9 cellular contexts compared by ENCODE assay signal in the genomic region with DNA sequence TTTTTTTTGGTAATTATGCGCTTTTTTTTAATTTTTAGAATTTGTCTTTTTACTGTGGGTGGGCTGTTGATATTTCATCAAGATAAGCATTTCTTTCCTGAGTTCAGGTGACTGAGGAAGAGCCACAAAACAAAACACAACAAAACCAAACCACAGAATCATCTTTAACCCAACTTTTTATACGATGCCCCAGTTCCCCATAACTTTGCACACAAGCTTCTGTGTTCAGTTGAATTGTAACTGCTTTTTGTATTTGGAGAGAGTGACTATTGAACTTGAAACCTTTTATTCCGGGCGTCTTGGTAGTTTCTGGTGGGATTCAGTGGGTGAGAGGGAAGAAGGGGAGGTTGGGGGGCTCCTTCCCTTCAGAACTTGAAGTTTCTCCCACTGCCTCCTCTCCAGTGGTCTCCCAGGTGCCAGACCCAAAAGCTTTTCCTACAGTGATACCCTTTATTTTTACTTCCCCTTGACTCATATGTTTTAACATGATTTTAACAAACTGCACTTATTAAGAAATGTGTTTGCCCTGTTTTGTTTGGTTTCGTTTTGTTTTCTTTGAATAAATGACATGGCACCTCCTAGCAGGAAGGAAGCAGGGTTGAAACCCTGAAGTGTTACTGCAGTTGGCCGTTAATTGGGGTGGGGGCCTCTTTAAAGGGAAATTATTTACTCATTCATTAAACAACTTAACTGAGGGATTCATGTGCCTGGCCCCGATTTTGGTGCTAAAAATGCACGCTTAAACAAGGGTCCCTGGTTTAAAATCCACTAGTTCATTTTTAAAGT. TPM values are rescaled to one million over a fixed set of nuclear protein-coding genes. Genes with fewer than 3 reads are reported as not detected.
DNase-seq lines count a peak whose midpoint lies in the region; ATAC-seq and TF ChIP-seq lines count a peak whose summit lies in the region.
"Had no signal": no experiment of that assay in that cellular context is flagged by ENCODE, and none has a peak within 500 bp of the region (broad histone marks: within the 10 kb centered on the region; RNA-seq: fewer than 3 reads in every experiment).

No MANE protein-coding gene starts in this region.

- peaks cover 48% of the 10 kb centered on the region for H3K4me1 ChIP-seq in lower lobe of right lung
- peaks cover 22 to 61% (median 32%) of the 10 kb centered on the region in 4 donors for H3K4me1 ChIP-seq in transverse colon

- no peak for TF ChIP-seq EP300 in transverse colon (IDR thresholded peaks at IDR 0.05; ENCODE audit: low read depth)

- H3K27me3 ChIP-seq in lower lobe of right lung (ENCODE audit: low read depth) (no peaks in the 10 kb centered on the region), transverse colon (no peaks in the 10 kb centered on the region)

- TF ChIP-seq POLR2A in transverse colon (IDR thresholded peaks at IDR 0.05), result no peak

- H3K36me3 ChIP-seq in lower lobe of right lung (peaks cover 60% of the 10 kb centered on the region), transverse colon (peaks cover 0 to 41% (median 17%) of the 10 kb centered on the region in 4 donors)

- H3K27ac Mint-ChIP-seq in activated naive CD4-positive, alpha-beta T cell treated with anti-CD3 and anti-CD28 coated beads, Interleukin-2, amount 50 U/mL, for 24 hours, result peak overlapping the region; percentile 96
- H3K27ac Mint-ChIP-seq in activated T-helper 2 cell treated with anti-CD3 and anti-CD28 coated beads, Interferon-gamma antibody, Interleukin-2, Interleukin-4, amounts not matched to agents 10 μg/mL and 5 μg/mL and 100 μg/mL, durations not matched to agents 14 hours and 24 hours and 36 hours, result peak overlapping the region; percentile 96

- no peaks in the 10 kb centered on the region for H3K27me3 Mint-ChIP-seq in activated naive CD4-positive, alpha-beta T cell treated with anti-CD3 and anti-CD28 coated beads, Interleukin-2, amount 50 U/mL, for 24 hours
- no peaks in the 10 kb centered on the region for H3K27me3 Mint-ChIP-seq in activated T-helper 2 cell treated with anti-CD3 and anti-CD28 coated beads, Interferon-gamma antibody, Interleukin-2, Interleukin-4, amounts not matched to agents 10 μg/mL and 5 μg/mL and 100 μg/mL, durations not matched to agents 14 hours and 24 hours and 36 hours (ENCODE audit: low read depth)

- peak overlapping the region; percentile 71 for H3K4me3 Mint-ChIP-seq in activated naive CD4-positive, alpha-beta T cell treated with anti-CD3 and anti-CD28 coated beads, Interleukin-2, amount 50 U/mL, for 24 hours
- peak overlapping the region; percentile 69 for H3K4me3 Mint-ChIP-seq in activated T-helper 2 cell treated with anti-CD3 and anti-CD28 coated beads, Interferon-gamma antibody, Interleukin-2, Interleukin-4, amounts not matched to agents 10 μg/mL and 5 μg/mL and 100 μg/mL, durations not matched to agents 14 hours and 24 hours and 36 hours (ENCODE audit: low read depth)

- no peak for ATAC-seq in lower lobe of right lung
- no peak for ATAC-seq in HG03571 (IDR thresholded peaks at IDR 0.05; ENCODE audit: unreplicated experiment)

- no peaks in the 10 kb centered on the region for H3K9me3 ChIP-seq in lower lobe of right lung
- no peaks in the 10 kb centered on the region for H3K9me3 ChIP-seq in transverse colon

- WGBS in transverse colon (ENCODE audit: low coverage in 1 of 2), 2 donors, result 45 to 47% methylated on average over 8 of the region's 8 CpGs

- H3K4me3 ChIP-seq in lower lobe of right lung (no peak overlapping the region), transverse colon (no peak overlapping the region)

- peaks cover 82% of the 10 kb centered on the region for H3K4me1 Mint-ChIP-seq in activated naive CD4-positive, alpha-beta T cell treated with anti-CD3 and anti-CD28 coated beads, Interleukin-2, amount 50 U/mL, for 24 hours
- peaks cover 71% of the 10 kb centered on the region for H3K4me1 Mint-ChIP-seq in activated T-helper 2 cell treated with anti-CD3 and anti-CD28 coated beads, Interferon-gamma antibody, Interleukin-2, Interleukin-4, amounts not matched to agents 10 μg/mL and 5 μg/mL and 100 μg/mL, durations not matched to agents 14 hours and 24 hours and 36 hours (ENCODE audit: low read depth)

- H3K36me3 Mint-ChIP-seq in activated naive CD4-positive, alpha-beta T cell treated with anti-CD3 and anti-CD28 coated beads, Interleukin-2, amount 50 U/mL, for 24 hours, result peaks cover 15% of the 10 kb centered on the region
- peaks cover 72% of the 10 kb centered on the region for H3K36me3 Mint-ChIP-seq in activated T-helper 2 cell treated with anti-CD3 and anti-CD28 coated beads, Interferon-gamma antibody, Interleukin-2, Interleukin-4, amounts not matched to agents 10 μg/mL and 5 μg/mL and 100 μg/mL, durations not matched to agents 14 hours and 24 hours and 36 hours (ENCODE audit: low read depth)

- in situ Hi-C loops in transverse colon (cut with MboI; ENCODE audit: low pct_ligation_motif_present in 1 of 4, low pct_unique_long_range_greater_than_20kb in 1 of 4, low sequenced_read_pairs in 3 of 4), result no loop called here

- peak overlapping the region; percentile 94 for H3K27ac ChIP-seq in lower lobe of right lung
- peak overlapping the region; percentile 91 to 96 (median 93) for H3K27ac ChIP-seq in transverse colon

- intact Hi-C loops in activated T-helper 2 cell treated with anti-CD3 and anti-CD28 coated beads, Interferon-gamma antibody, Interleukin-2, Interleukin-4, amounts not matched to agents 10 μg/mL and 5 μg/mL and 100 μg/mL, durations not matched to agents 14 hours and 24 hours and 36 hours (cut with micrococcal nuclease), result loop anchor here (5.0 kb wide), 1 partner anchor 255 kb away; no protein-coding TSS in a partner anchor
- intact Hi-C loops in lower lobe of right lung (cut with DNase I) (no loop called here), transverse colon (cut with DNase I; ENCODE audit: low total_unique reads) (loop anchor here (5.0 kb wide), 1 partner anchor 35 kb away; no protein-coding TSS in a partner anchor)

- no peaks in the 10 kb centered on the region for H3K9me3 Mint-ChIP-seq in activated naive CD4-positive, alpha-beta T cell treated with anti-CD3 and anti-CD28 coated beads, Interleukin-2, amount 50 U/mL, for 24 hours
- H3K9me3 Mint-ChIP-seq in activated T-helper 2 cell treated with anti-CD3 and anti-CD28 coated beads, Interferon-gamma antibody, Interleukin-2, Interleukin-4, amounts not matched to agents 10 μg/mL and 5 μg/mL and 100 μg/mL, durations not matched to agents 14 hours and 24 hours and 36 hours, result no peaks in the 10 kb centered on the region

- no peak for DNase-seq in activated naive CD4-positive, alpha-beta T cell (lab: John Stamatoyannopoulos, UW)
- DNase-seq in activated T-helper 2 cell treated with anti-CD3 and anti-CD28 coated beads, Interferon-gamma antibody, Interleukin-2, Interleukin-4, amounts not matched to agents 10 μg/mL and 5 μg/mL and 100 μg/mL, durations not matched to agents 14 hours and 24 hours and 36 hours (ENCODE audit: low spot score), result no peak
- DNase-seq in lower lobe of right lung (no peak), transverse colon (no peak), putamen (ENCODE audit: low spot score) (no peak)
- DNase-seq in activated effector memory CD4-positive, alpha-beta T cell treated with Interleukin-2 at 50 U/mL for 16 hours, result no peak
- DNase-seq: mesendoderm had no signal

- TF ChIP-seq CTCF in lower lobe of right lung (IDR thresholded peaks at IDR 0.05) (no peak), transverse colon (IDR thresholded peaks at IDR 0.05) (no peak)

RNA-seq across cellular contexts. Expression of a gene that starts 2.7 kb away (rescaled TPM):
- 33.5 and 34.4 TPM in 2 replicates for total RNA-seq in activated T-helper 2 cell treated with anti-CD3 and anti-CD28 coated beads, Interferon-gamma antibody, Interleukin-2, Interleukin-4, amounts not matched to agents 10 μg/mL and 5 μg/mL and 100 μg/mL, durations not matched to agents 14 hours and 24 hours and 36 hours
- total RNA-seq in lower lobe of right lung, result 30.3 TPM
- 10 to 100 TPM; 10.1 to 22.4 (median 15.4) TPM for total RNA-seq in transverse colon

RNA-seq across cellular contexts. Expression of a gene that starts 43.1 kb away (rescaled TPM):
- total RNA-seq in activated T-helper 2 cell treated with anti-CD3 and anti-CD28 coated beads, Interferon-gamma antibody, Interleukin-2, Interleukin-4, amounts not matched to agents 10 μg/mL and 5 μg/mL and 100 μg/mL, durations not matched to agents 14 hours and 24 hours and 36 hours, result 283 and 294 TPM in 2 replicates
- total RNA-seq in lower lobe of right lung, result 191 TPM
- total RNA-seq in transverse colon, result 100 to 1,000 TPM; 115 to 296 (median 145) TPM

RNA-seq across cellular contexts. Expression of a gene that starts 46.4 kb away (rescaled TPM):
- 125 and 126 TPM in 2 replicates for total RNA-seq in activated T-helper 2 cell treated with anti-CD3 and anti-CD28 coated beads, Interferon-gamma antibody, Interleukin-2, Interleukin-4, amounts not matched to agents 10 μg/mL and 5 μg/mL and 100 μg/mL, durations not matched to agents 14 hours and 24 hours and 36 hours
- 114 TPM for total RNA-seq in lower lobe of right lung
- 10 to 100 TPM in 2 of 4 donors, 1 to 10 TPM in 2; 4.4 to 30.3 (median 9.7) TPM for total RNA-seq in transverse colon

RNA-seq across cellular contexts. Expression of a gene that starts 56.7 kb away (rescaled TPM):
- total RNA-seq in activated T-helper 2 cell treated with anti-CD3 and anti-CD28 coated beads, Interferon-gamma antibody, Interleukin-2, Interleukin-4, amounts not matched to agents 10 μg/mL and 5 μg/mL and 100 μg/mL, durations not matched to agents 14 hours and 24 hours and 36 hours, result 6.2 TPM in 2 replicates
- total RNA-seq in lower lobe of right lung, result 8.2 TPM
- total RNA-seq in transverse colon, result 1 to 10 TPM in 2 of 4 donors, not detected in 2; 6.4 to 9.3 TPM
